1 cellular context compared by ENCODE assay signal in the genomic region with DNA sequence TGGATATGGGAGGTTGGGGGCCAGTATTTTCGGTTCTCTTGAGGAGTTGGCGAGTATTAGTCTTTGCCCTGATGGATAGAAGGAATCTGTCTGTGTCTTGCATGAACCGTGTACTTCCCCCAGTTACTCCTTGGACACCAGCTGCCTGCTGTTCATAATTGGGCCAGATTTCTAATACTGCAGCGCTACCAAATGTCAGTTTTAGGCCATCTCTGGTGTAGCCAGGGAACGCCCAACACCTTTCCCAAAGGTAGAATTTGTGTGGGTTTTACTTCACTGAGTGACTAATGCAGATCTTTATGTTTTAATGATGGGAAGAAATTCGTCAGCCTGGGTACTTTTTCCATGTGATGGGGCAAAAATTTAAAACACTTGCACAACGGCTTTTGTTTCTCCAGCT.
TF ChIP-seq lines count a peak whose summit lies in the region.

No MANE protein-coding gene starts in this region.

TF ChIP-seq in endothelial cell of umbilical vein, 7 proteins besides CTCF, POLR2A, EP300 and RAD21 (continued from another document):
- TF ChIP-seq, protein P1, sequence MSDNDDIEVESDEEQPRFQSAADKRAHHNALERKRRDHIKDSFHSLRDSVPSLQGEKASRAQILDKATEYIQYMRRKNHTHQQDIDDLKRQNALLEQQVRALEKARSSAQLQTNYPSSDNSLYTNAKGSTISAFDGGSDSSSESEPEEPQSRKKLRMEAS (IDR thresholded peaks at IDR 0.05; ENCODE audit: insufficient read depth, insufficient read length): no peak
